Comparison of ENCODE assay signal across 17 cellular contexts in the genomic region with DNA sequence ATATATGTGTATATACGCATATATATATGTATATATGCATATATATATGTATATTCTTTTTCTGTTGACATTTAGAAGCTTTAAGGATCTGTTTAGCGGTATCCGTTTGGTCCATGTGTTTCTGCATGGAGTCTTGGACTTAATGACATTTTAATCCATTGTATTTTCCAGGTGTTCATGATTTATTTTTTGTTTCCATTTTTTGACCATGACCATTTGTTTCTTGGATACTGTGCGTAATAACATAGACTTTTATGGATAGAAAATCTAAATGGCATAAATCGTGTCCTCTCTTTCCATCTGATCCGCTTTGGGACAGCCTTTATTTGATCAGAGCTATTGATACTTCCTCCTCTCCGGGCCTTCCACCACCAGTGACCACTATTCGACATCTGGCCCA. TPM values are rescaled to one million over a fixed set of nuclear protein-coding genes. Genes with fewer than 3 reads are reported as not detected.
DNase-seq lines count a peak whose midpoint lies in the region; ATAC-seq and TF ChIP-seq lines count a peak whose summit lies in the region.
"Had no signal": no experiment of that assay in that cellular context is flagged by ENCODE, and none has a peak within 500 bp of the region (broad histone marks: within the 10 kb centered on the region; RNA-seq: fewer than 3 reads in every experiment).

No MANE protein-coding gene starts in this region.

- H3K9ac ChIP-seq in rectal smooth muscle tissue (ENCODE audit: low read length) = no peak overlapping the region
- H3K9ac ChIP-seq: BLaER1 treated with 17β-estradiol and CSF1 and Interleukin-3, amounts not matched to agents 10 nM and 100 nM had no signal

- peaks cover 3% of the 10 kb centered on the region for H3K36me3 ChIP-seq in rectal smooth muscle tissue (ENCODE audit: control insufficient read depth, insufficient read depth, low read length)
- no peaks in the 10 kb centered on the region for H3K36me3 ChIP-seq in transverse colon

- no peaks in the 10 kb centered on the region for H3K27me3 ChIP-seq in rectal smooth muscle tissue (ENCODE audit: control insufficient read depth, insufficient read depth, low read length)
- H3K27me3 ChIP-seq in transverse colon = no peaks in the 10 kb centered on the region
- H3K27me3 ChIP-seq: BLaER1 treated with 17β-estradiol and CSF1 and Interleukin-3, amounts not matched to agents 10 nM and 100 nM had no signal

- no peak for DNase-seq in glutamatergic neuron
- DNase-seq in transverse colon = no peak
- no peak for DNase-seq in Ammon's horn (ENCODE audit: low spot score)
- DNase-seq in Kasumi-1 (lab: John Stamatoyannopoulos, UW) = no peak
- DNase-seq: 8988T; ACHN; Caco-2; Calu3; CD4-positive, alpha-beta T cell; CD8-positive, alpha-beta T cell; DMS79 treated with DMSO at 0.1 percent for 48 hours; GF-D8 had no signal

- ATAC-seq in GM21737 (IDR thresholded peaks at IDR 0.05; ENCODE audit: unreplicated experiment) = no peak
- ATAC-seq: CD8-positive, alpha-beta T cell had no signal

- peaks cover 2% of the 10 kb centered on the region for H3K27me3 Mint-ChIP-seq in glutamatergic neuron (ENCODE audit: unreplicated experiment)
- H3K27me3 Mint-ChIP-seq: CD4-positive, alpha-beta T cell had no signal

- H3K9me3 Mint-ChIP-seq in glutamatergic neuron (ENCODE audit: unreplicated experiment) = peaks cover 5% of the 10 kb centered on the region
- H3K9me3 Mint-ChIP-seq: CD4-positive, alpha-beta T cell; CD8-positive, alpha-beta T cell had no signal

- 82% methylated on average over 8 of the region's 8 CpGs for WGBS in transverse colon (ENCODE audit: low coverage in 1 of 2), 2 donors

- H3K4me3 Mint-ChIP-seq in glutamatergic neuron (ENCODE audit: unreplicated experiment) = peak overlapping the region; percentile 41
- H3K4me3 Mint-ChIP-seq: B cell; CD4-positive, alpha-beta T cell; CD8-positive, alpha-beta T cell had no signal

- TF ChIP-seq CTCF in glutamatergic neuron (IDR thresholded peaks at IDR 0.05; ENCODE audit: partially characterized antibody, unreplicated experiment) (no peak), transverse colon (IDR thresholded peaks at IDR 0.05) (no peak)

- H3K36me3 Mint-ChIP-seq in glutamatergic neuron (ENCODE audit: unreplicated experiment) = peaks cover 6% of the 10 kb centered on the region
- H3K36me3 Mint-ChIP-seq: CD8-positive, alpha-beta T cell had no signal

- in situ Hi-C loops in transverse colon (cut with MboI; ENCODE audit: low pct_ligation_motif_present in 1 of 4, low pct_unique_long_range_greater_than_20kb in 1 of 4, low sequenced_read_pairs in 3 of 4) = no loop called here

- H3K4me3 ChIP-seq in rectal smooth muscle tissue (ENCODE audit: low read length) (no peak overlapping the region), transverse colon (no peak overlapping the region)
- H3K4me3 ChIP-seq: BLaER1 treated with 17β-estradiol and CSF1 and Interleukin-3, amounts not matched to agents 10 nM and 100 nM had no signal

- no peak for TF ChIP-seq POLR2A in transverse colon (IDR thresholded peaks at IDR 0.05)

- peak overlapping the region; percentile 67 for H3K27ac Mint-ChIP-seq in glutamatergic neuron (ENCODE audit: unreplicated experiment)
- H3K27ac Mint-ChIP-seq: B cell; CD4-positive, alpha-beta T cell; CD8-positive, alpha-beta T cell had no signal

- peak; percentile 40 for TF ChIP-seq EP300 in transverse colon (IDR thresholded peaks at IDR 0.05; ENCODE audit: low read depth)

- H3K4me1 ChIP-seq in rectal smooth muscle tissue (ENCODE audit: control insufficient read depth, insufficient read depth, low read length) = peaks cover 15% of the 10 kb centered on the region
- peaks cover 0 to 28% (median 10%) of the 10 kb centered on the region in 4 donors for H3K4me1 ChIP-seq in transverse colon

- H3K4me1 Mint-ChIP-seq in glutamatergic neuron (ENCODE audit: low read depth, unreplicated experiment) = peaks cover 55% of the 10 kb centered on the region
- H3K4me1 Mint-ChIP-seq: B cell had no signal

- H3K9me3 ChIP-seq in transverse colon = no peaks in the 10 kb centered on the region
- H3K9me3 ChIP-seq: BLaER1 treated with 17β-estradiol and CSF1 and Interleukin-3, amounts not matched to agents 10 nM and 100 nM; Caco-2 had no signal

- H3K27ac ChIP-seq in rectal smooth muscle tissue (ENCODE audit: low read depth, low read length) (peak overlapping the region; percentile 90), transverse colon (peak overlapping the region; percentile 43 to 77 (median 68))
- H3K27ac ChIP-seq: BLaER1 treated with 17β-estradiol and CSF1 and Interleukin-3, amounts not matched to agents 10 nM and 100 nM; C4-2B had no signal

- intact Hi-C loops in transverse colon (cut with DNase I; ENCODE audit: low total_unique reads) = no loop called here

RNA-seq across cellular contexts. Expression of gene CRYBG3, which starts 19.5 kb away (rescaled TPM):
- total RNA-seq in glutamatergic neuron (ENCODE audit: unreplicated experiment) (89.5 TPM), transverse colon (10 to 100 TPM; 21.3 to 32.7 (median 27.9) TPM)
